ENCODE assay signal across 11 cellular contexts in genomic region chr10:78931333-78932083, GRCh38.
A peak's percentile ranks its signal among the peaks of the same experiment; 100 is the strongest.
DNase-seq lines count a peak whose midpoint lies in the region; ATAC-seq and TF ChIP-seq lines count a peak whose summit lies in the region.
"Had no signal": no experiment of that assay in that cellular context is flagged by ENCODE, and none has a peak within 500 bp of the region (broad histone marks: within the 10 kb centered on the region; RNA-seq: fewer than 3 reads in every experiment).

No MANE protein-coding gene starts in this region.

- H3K27me3 Mint-ChIP-seq in HFFc6 (ENCODE audit: insufficient read depth), result peaks cover 5% of the 10 kb centered on the region
- H3K27me3 Mint-ChIP-seq in activated T-cell treated with anti-CD3 and anti-CD28 coated beads, Interleukin-2, amount 50 U/mL, for 72 hours (ENCODE audit: low read depth), result no peaks in the 10 kb centered on the region
- H3K27me3 Mint-ChIP-seq: activated CD4-positive, alpha-beta T cell treated with anti-CD3 and anti-CD28 coated beads, Interleukin-2, amount 10 ng/mL, durations not matched to agents 7 days and 5 days had no signal

- peak overlapping the region; percentile 16 to 37 (median 25) for H3K27ac ChIP-seq in transverse colon

- TF ChIP-seq EP300 in transverse colon (IDR thresholded peaks at IDR 0.05; ENCODE audit: low read depth), result no peak

- no peak overlapping the region for H3K4me3 ChIP-seq in transverse colon

- H3K4me1 Mint-ChIP-seq in HFFc6 (ENCODE audit: low read depth), result peaks cover 44% of the 10 kb centered on the region
- H3K4me1 Mint-ChIP-seq in activated T-cell treated with anti-CD3 and anti-CD28 coated beads, Interleukin-2, amount 50 U/mL, for 72 hours (ENCODE audit: low read depth), result no peaks in the 10 kb centered on the region
- H3K4me1 Mint-ChIP-seq: activated CD4-positive, alpha-beta T cell treated with anti-CD3 and anti-CD28 coated beads, Interleukin-2, amount 10 ng/mL, durations not matched to agents 7 days and 5 days; naive B cell; stimulated activated naive B cell treated with anti-CD40 and anti-IgM and Interleukin-4, amounts not matched to agents 10 μg/mL and 1 μg/mL and 100 μg/mL, for 72 hours had no signal

- WGBS in transverse colon (ENCODE audit: low coverage in 1 of 2), 2 donors, result 73 to 75% methylated on average over 3 to 21 of the region's 22 CpGs

- H3K4me1 ChIP-seq in transverse colon, result peaks cover 0 to 4% (median 0%) of the 10 kb centered on the region in 4 donors

- H3K27me3 ChIP-seq in transverse colon, result no peaks in the 10 kb centered on the region

- no peaks in the 10 kb centered on the region for H3K36me3 ChIP-seq in transverse colon

- TF ChIP-seq CTCF in HFFc6 (IDR thresholded peaks at IDR 0.05) (no peak), transverse colon (IDR thresholded peaks at IDR 0.05) (no peak)

- in situ Hi-C loops in transverse colon (cut with MboI; ENCODE audit: low pct_ligation_motif_present in 1 of 4, low pct_unique_long_range_greater_than_20kb in 1 of 4, low sequenced_read_pairs in 3 of 4), result loop anchor here in 2 of 4 donors (25.0 kb wide), 1 partner anchor 256 kb away; no protein-coding TSS in a partner anchor

- no peak for TF ChIP-seq POLR2A in transverse colon (IDR thresholded peaks at IDR 0.05)

- intact Hi-C loops in transverse colon (cut with DNase I; ENCODE audit: low total_unique reads), result no loop called here

- no peaks in the 10 kb centered on the region for H3K9me3 Mint-ChIP-seq in HFFc6
- H3K9me3 Mint-ChIP-seq in activated T-cell treated with anti-CD3 and anti-CD28 coated beads, Interleukin-2, amount 50 U/mL, for 72 hours, result no peaks in the 10 kb centered on the region
- H3K9me3 Mint-ChIP-seq: activated CD4-positive, alpha-beta T cell treated with anti-CD3 and anti-CD28 coated beads, Interleukin-2, amount 10 ng/mL, durations not matched to agents 7 days and 5 days; naive B cell; stimulated activated naive B cell treated with anti-CD40 and anti-IgM and Interleukin-4, amounts not matched to agents 10 μg/mL and 1 μg/mL and 100 μg/mL, for 72 hours had no signal

- H3K27ac Mint-ChIP-seq in HFFc6, result peak overlapping the region; percentile 74
- no peak overlapping the region for H3K27ac Mint-ChIP-seq in activated T-cell treated with anti-CD3 and anti-CD28 coated beads, Interleukin-2, amount 50 U/mL, for 72 hours
- H3K27ac Mint-ChIP-seq: activated CD4-positive, alpha-beta T cell treated with anti-CD3 and anti-CD28 coated beads, Interleukin-2, amount 10 ng/mL, durations not matched to agents 7 days and 5 days; naive B cell; stimulated activated naive B cell treated with anti-CD40 and anti-IgM and Interleukin-4, amounts not matched to agents 10 μg/mL and 1 μg/mL and 100 μg/mL, for 72 hours had no signal

- no peaks in the 10 kb centered on the region for H3K36me3 Mint-ChIP-seq in HFFc6 (ENCODE audit: low read depth)
- no peaks in the 10 kb centered on the region for H3K36me3 Mint-ChIP-seq in activated T-cell treated with anti-CD3 and anti-CD28 coated beads, Interleukin-2, amount 50 U/mL, for 72 hours (ENCODE audit: insufficient read depth in 2 of 2)
- H3K36me3 Mint-ChIP-seq: naive B cell; stimulated activated naive B cell treated with anti-CD40 and anti-IgM and Interleukin-4, amounts not matched to agents 10 μg/mL and 1 μg/mL and 100 μg/mL, for 72 hours had no signal

- peak overlapping the region; percentile 50 for H3K4me3 Mint-ChIP-seq in HFFc6
- no peak overlapping the region for H3K4me3 Mint-ChIP-seq in activated T-cell treated with anti-CD3 and anti-CD28 coated beads, Interleukin-2, amount 50 U/mL, for 72 hours
- H3K4me3 Mint-ChIP-seq: activated CD4-positive, alpha-beta T cell treated with anti-CD3 and anti-CD28 coated beads, Interleukin-2, amount 10 ng/mL, durations not matched to agents 7 days and 5 days; naive B cell; stimulated activated naive B cell treated with anti-CD40 and anti-IgM and Interleukin-4, amounts not matched to agents 10 μg/mL and 1 μg/mL and 100 μg/mL, for 72 hours had no signal

- no peaks in the 10 kb centered on the region for H3K9me3 ChIP-seq in transverse colon

- ATAC-seq in GM18502 (IDR thresholded peaks at IDR 0.05; ENCODE audit: poor library complexity, unreplicated experiment), result no peak
- no peak for ATAC-seq in activated T-cell treated with anti-CD3 and anti-CD28 coated beads, Interleukin-2, amount 50 U/mL, for 72 hours (replicated peaks in 1 of 2)
- ATAC-seq: stimulated activated naive B cell treated with anti-CD40 and anti-IgM and Interleukin-4, amounts not matched to agents 10 μg/mL and 1 μg/mL and 100 μg/mL, for 72 hours had no signal

- DNase-seq in HFFc6 (peak; percentile 79), amniotic stem cell (lab: John Stamatoyannopoulos, UW) (peak; percentile 83), hepatic stellate cell (ENCODE audit: low spot score) (peak; percentile 87), transverse colon (peak; percentile 41), Ammon's horn (ENCODE audit: low spot score) (no peak)
- DNase-seq in activated T-cell treated with anti-CD3 and anti-CD28 coated beads, Interleukin-2, amount 50 U/mL, for 1 hour, result no peak
- no peak for DNase-seq in activated T-cell treated with anti-CD3 and anti-CD28 coated beads, Interleukin-2, amount 50 U/mL, for 72 hours
- DNase-seq: activated CD4-positive, alpha-beta T cell treated with anti-CD3 and anti-CD28 coated beads, Interleukin-2, amount 10 ng/mL, durations not matched to agents 7 days and 5 days; naive B cell; stimulated activated naive B cell treated with anti-CD40 and anti-IgM and Interleukin-4, amounts not matched to agents 10 μg/mL and 1 μg/mL and 100 μg/mL, for 72 hours had no signal

Comparison
In these comparisons a context has a peak if more than half of its experiments do, and no peak if none do; other contexts are left out.
1. DNase-seq: peak in HFFc6 (single experiment), amniotic stem cell (single experiment), hepatic stellate cell (single experiment) and transverse colon (single experiment); none in activated T-cell treated with anti-CD3 and anti-CD28 coated beads, Interleukin-2, amount 50 U/mL, for 1 hour (single experiment), Ammon's horn (single experiment) and activated T-cell treated with anti-CD3 and anti-CD28 coated beads, Interleukin-2, amount 50 U/mL, for 72 hours (0 of 2).